ENCODE assay signal across 8 cellular contexts in genomic region chr19:45809643-45810159, GRCh38. TPM values are rescaled to one million over a fixed set of nuclear protein-coding genes. Genes with fewer than 3 reads are reported as not detected.
DNase-seq lines count a peak whose midpoint lies in the region; ATAC-seq, FAIRE-seq and TF ChIP-seq lines count a peak whose summit lies in the region.

No MANE protein-coding gene starts in this region.

- H3K27me3 ChIP-seq in GM23248 (replicated peaks; ENCODE audit: insufficient read depth) (no peaks in the 10 kb centered on the region), MG63 (no peaks in the 10 kb centered on the region)

- peak overlapping the region; percentile 47; the same call in 1 of the 2 replicates for H2AFZ ChIP-seq in GM23248

- peak overlapping the region; percentile 59 for H3K4me2 ChIP-seq in GM23248 (ENCODE audit: unreplicated experiment)

- 24 to 26% methylated on average over 7 of the region's 7 CpGs for WGBS in GM23248 (ENCODE audit: low coverage in 1 of 2, low lambda C conversion rate in 2 of 2, missing lambda C conversion rate in 2 of 2), 2 experiments

- H3K9ac ChIP-seq in GM23248: peak overlapping the region; percentile 23; the same call in 1 of the 2 replicates

- DNase-seq in AG09309 (ENCODE audit: low read depth) (peak; percentile 16), GM23248 (peak; percentile 58), RCC 7860 (ENCODE audit: low spot score) (peak; percentile 73), fibroblast of villous mesenchyme (ENCODE audit: low read depth) (peak; percentile 70), MG63 (no peak)

- no peaks in the 10 kb centered on the region for H4K20me1 ChIP-seq in GM23248 (ENCODE audit: insufficient read depth)

- H3K9me3 ChIP-seq in GM23248 (ENCODE audit: low read depth): no peaks in the 10 kb centered on the region
- no peaks in the 10 kb centered on the region for H3K9me3 ChIP-seq in MG63

- ATAC-seq in HG02759 (IDR thresholded peaks at IDR 0.05; ENCODE audit: unreplicated experiment) (no peak), GM21528 (IDR thresholded peaks at IDR 0.05; ENCODE audit: low FRiP score, unreplicated experiment) (no peak), HG02610 (IDR thresholded peaks at IDR 0.05; ENCODE audit: unreplicated experiment) (no peak)

- no peaks in the 10 kb centered on the region for H3K79me2 ChIP-seq in GM23248 (ENCODE audit: insufficient read depth)

- in situ Hi-C loops in GM23248 (cut with MboI): no loop called here

- no peak for FAIRE-seq in RCC 7860 (lab: Jason Lieb, UNC)

- H3K4me3 ChIP-seq in AG09309 (ENCODE audit: control insufficient read depth, low read depth, low read length) (no peak overlapping the region), GM23248 (0 out of 2 replicates have a peak overlapping the region, but pooled peaks have one; percentile 4), fibroblast of villous mesenchyme (ENCODE audit: low read depth, low read length) (no peak overlapping the region), MG63 (no peak overlapping the region)

- H3K4me1 ChIP-seq in GM23248 (ENCODE audit: insufficient read depth): peaks cover 18% of the 10 kb centered on the region

- H3K36me3 ChIP-seq in GM23248 (ENCODE audit: low read depth) (no peaks in the 10 kb centered on the region), MG63 (no peaks in the 10 kb centered on the region)

- TF ChIP-seq CTCF in AG09309 (IDR thresholded peaks at IDR 0.05; ENCODE audit: control insufficient read depth, insufficient read depth, low read depth, low read length, missing control alignments): no peak
- no peak for TF ChIP-seq CTCF in fibroblast of villous mesenchyme (IDR thresholded peaks at IDR 0.05; ENCODE audit: insufficient read depth, low read depth, low read length)

- H3K27ac ChIP-seq in GM23248: peak overlapping the region; percentile 38

- no peaks in the 10 kb centered on the region for H3F3A ChIP-seq in GM23248 (ENCODE audit: insufficient read depth)

- H3K9me2 ChIP-seq in GM23248 (ENCODE audit: insufficient read depth): no peaks in the 10 kb centered on the region

RNA-seq across cellular contexts. Expression of gene RSPH6A, which starts 5.4 kb away (rescaled TPM):
- total RNA-seq in GM23248 (2014; rRNA removed; shearing (Covaris generic)): not detected in 2 replicates
- not detected in 2 replicates for polyA plus RNA-seq in GM23248 (2016; fragmentation: Nextera tagmentation; extraction: Ambion mirVana)
- total RNA-seq in fibroblast of villous mesenchyme: under 0.01 and 0.32 TPM in 2 replicates
- not detected in 2 replicates for total RNA-seq in MG63 (2014; rRNA removed; shearing (Covaris generic); ENCODE audit: low replicate concordance)

RNA-seq across cellular contexts. Expression of gene DMWD, which starts 17.1 kb away (rescaled TPM):
- 32.2 and 32.6 TPM in 2 replicates for total RNA-seq in GM23248 (2014; rRNA removed; shearing (Covaris generic))
- polyA plus RNA-seq in GM23248 (2016; fragmentation: Nextera tagmentation; extraction: Ambion mirVana): 11.5 and 14.5 TPM in 2 replicates
- 53.5 and 54.8 TPM in 2 replicates for total RNA-seq in fibroblast of villous mesenchyme
- 30.4 and 48.0 TPM in 2 replicates for total RNA-seq in MG63 (2014; rRNA removed; shearing (Covaris generic); ENCODE audit: low replicate concordance)

RNA-seq across cellular contexts. Expression of gene DMPK, which starts 27.4 kb away (rescaled TPM):
- total RNA-seq in GM23248 (2014; rRNA removed; shearing (Covaris generic)): 26.6 and 34.4 TPM in 2 replicates
- 13.0 and 15.3 TPM in 2 replicates for polyA plus RNA-seq in GM23248 (2016; fragmentation: Nextera tagmentation; extraction: Ambion mirVana)
- 46.4 and 53.1 TPM in 2 replicates for total RNA-seq in fibroblast of villous mesenchyme
- total RNA-seq in MG63 (2014; rRNA removed; shearing (Covaris generic); ENCODE audit: low replicate concordance): 3.9 and 7.0 TPM in 2 replicates

RNA-seq across cellular contexts. Expression of gene SIX5, which starts 40.6 kb away (rescaled TPM):
- total RNA-seq in GM23248 (2014; rRNA removed; shearing (Covaris generic)): 14.4 and 16.8 TPM in 2 replicates
- polyA plus RNA-seq in GM23248 (2016; fragmentation: Nextera tagmentation; extraction: Ambion mirVana): 6.1 and 8.2 TPM in 2 replicates
- 8.4 and 8.6 TPM in 2 replicates for total RNA-seq in fibroblast of villous mesenchyme
- 11.4 and 18.6 TPM in 2 replicates for total RNA-seq in MG63 (2014; rRNA removed; shearing (Covaris generic); ENCODE audit: low replicate concordance)

RNA-seq across cellular contexts. Expression of gene SYMPK, which starts 53.2 kb away (rescaled TPM):
- total RNA-seq in GM23248 (2014; rRNA removed; shearing (Covaris generic)): 28.1 and 81.4 TPM in 2 replicates
- polyA plus RNA-seq in GM23248 (2016; fragmentation: Nextera tagmentation; extraction: Ambion mirVana): 14.8 and 17.8 TPM in 2 replicates
- 37.1 and 38.7 TPM in 2 replicates for total RNA-seq in fibroblast of villous mesenchyme
- total RNA-seq in MG63 (2014; rRNA removed; shearing (Covaris generic); ENCODE audit: low replicate concordance): 59.4 and 70.7 TPM in 2 replicates
